13 cellular contexts compared by ENCODE assay signal in the genomic region with DNA sequence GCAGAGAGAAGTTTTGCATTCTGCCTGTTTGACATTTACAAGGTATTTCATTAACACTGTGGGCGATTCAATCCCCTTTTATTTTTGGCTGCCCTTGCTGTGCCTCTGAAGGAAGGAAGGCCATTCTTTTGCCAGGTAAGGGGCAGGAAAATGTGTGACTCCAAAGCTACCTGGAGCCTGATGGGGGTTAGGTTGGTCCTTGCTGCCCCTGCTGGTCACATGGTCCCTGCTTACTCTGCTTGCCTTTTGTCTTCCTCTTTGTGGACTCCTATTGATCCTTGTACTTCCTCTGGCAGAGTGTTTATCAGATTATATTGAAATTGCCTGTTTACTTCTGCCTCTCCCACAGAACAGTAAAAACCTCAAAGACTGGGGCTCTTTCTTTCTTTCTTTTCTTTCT.
DNase-seq lines count a peak whose midpoint lies in the region; ATAC-seq and TF ChIP-seq lines count a peak whose summit lies in the region.
"Had no signal": no experiment of that assay in that cellular context is flagged by ENCODE, and none has a peak within 500 bp of the region (broad histone marks: within the 10 kb centered on the region; RNA-seq: fewer than 3 reads in every experiment).

No MANE protein-coding gene starts in this region.

- H3K27me3 ChIP-seq in GM23338 (ENCODE audit: insufficient read depth) (no peaks in the 10 kb centered on the region), Loucy (ENCODE audit: insufficient read depth, low read length, poor library complexity, severe bottlenecking) (no peaks in the 10 kb centered on the region), neural progenitor cell (no peaks in the 10 kb centered on the region), BE2C (no peaks in the 10 kb centered on the region), tibial artery (no peaks in the 10 kb centered on the region)

- H3F3A ChIP-seq in GM23338 (replicated peaks; ENCODE audit: low read depth) (no peaks in the 10 kb centered on the region; the same call in 1 of the 2 replicates), Loucy (ENCODE audit: low read depth) (no peaks in the 10 kb centered on the region), neural progenitor cell (ENCODE audit: low read depth) (peaks cover 12% of the 10 kb centered on the region)

- H3K36me3 ChIP-seq in GM23338 (ENCODE audit: insufficient read depth) (no peaks in the 10 kb centered on the region), Loucy (ENCODE audit: insufficient read depth, low read length) (no peaks in the 10 kb centered on the region), neural progenitor cell (no peaks in the 10 kb centered on the region), BE2C (no peaks in the 10 kb centered on the region), tibial artery (no peaks in the 10 kb centered on the region)
- H3K36me3 ChIP-seq: prostate gland, thoracic aorta had no signal

- DNase-seq in GM23338 (ENCODE audit: low spot score): peak; percentile 53
- DNase-seq in neural progenitor cell (ENCODE audit: low spot score): no peak
- DNase-seq in amygdala (lab: John Stamatoyannopoulos, UW): no peak
- DNase-seq in BE2C: no peak
- no peak for DNase-seq in tibial artery
- DNase-seq: activated CD4-positive, alpha-beta T cell treated with anti-CD3 and anti-CD28 coated beads for 36 hours; activated naive CD8-positive, alpha-beta T cell treated with anti-CD3 and anti-CD28 coated beads, Interleukin-2, amount 10 ng/mL, durations not matched to agents 7 days and 5 days; EL; kidney glomerular epithelial cell had no signal

- H2AFZ ChIP-seq in GM23338 (no peak overlapping the region), Loucy (ENCODE audit: low read length) (no peak overlapping the region), neural progenitor cell (replicated peaks) (no peak overlapping the region)

- TF ChIP-seq CTCF in GM23338 (conservative IDR thresholded peaks at IDR 0.05; ENCODE audit: low read depth in 2 of 2) (peak; percentile 39 to 62; a peak in 3 of 4 replicates), Loucy (conservative IDR thresholded peaks at IDR 0.05; ENCODE audit: low read length) (0 out of 2 replicates have a peak, but pooled peaks have one; percentile 18), neural progenitor cell (IDR thresholded peaks at IDR 0.05) (peak; percentile 23), BE2C (IDR thresholded peaks at IDR 0.05; ENCODE audit: low read depth, low read length) (no peak), tibial artery (IDR thresholded peaks at IDR 0.05) (no peak)

- H3K27ac Mint-ChIP-seq in GM23338: peak overlapping the region; percentile 45
- no peak overlapping the region for H3K27ac Mint-ChIP-seq in neural progenitor cell
- H3K27ac Mint-ChIP-seq: activated CD4-positive, alpha-beta T cell treated with anti-CD3 and anti-CD28 coated beads for 36 hours; activated naive CD8-positive, alpha-beta T cell treated with anti-CD3 and anti-CD28 coated beads, Interleukin-2, amount 10 ng/mL, durations not matched to agents 7 days and 5 days had no signal

- H3K4me1 ChIP-seq in GM23338 (ENCODE audit: insufficient read depth): peaks cover 23% of the 10 kb centered on the region
- H3K4me1 ChIP-seq in Loucy (ENCODE audit: insufficient read depth, low read length, poor library complexity, severe bottlenecking): no peaks in the 10 kb centered on the region
- peaks cover 32% of the 10 kb centered on the region for H3K4me1 ChIP-seq in neural progenitor cell
- no peaks in the 10 kb centered on the region for H3K4me1 ChIP-seq in BE2C
- H3K4me1 ChIP-seq in tibial artery: peaks cover 0 to 10% (median 0%) of the 10 kb centered on the region in 4 donors
- H3K4me1 ChIP-seq: prostate gland had no signal

- H4K20me1 ChIP-seq in GM23338 (replicated peaks; ENCODE audit: insufficient read depth) (no peaks in the 10 kb centered on the region), Loucy (ENCODE audit: insufficient read depth, low read length, poor library complexity, severe bottlenecking) (no peaks in the 10 kb centered on the region), neural progenitor cell (ENCODE audit: low read depth) (no peaks in the 10 kb centered on the region)

- H3K9me2 ChIP-seq in GM23338 (ENCODE audit: insufficient read depth) (no peaks in the 10 kb centered on the region; the same call in 1 of the 2 replicates), Loucy (replicated peaks; ENCODE audit: low read depth, low read length) (no peaks in the 10 kb centered on the region)

- peaks cover 4% of the 10 kb centered on the region for H3K27me3 Mint-ChIP-seq in GM23338 (ENCODE audit: insufficient read depth, low read depth, poor library complexity)
- H3K27me3 Mint-ChIP-seq in neural progenitor cell (ENCODE audit: insufficient read depth, low read depth): no peaks in the 10 kb centered on the region
- H3K27me3 Mint-ChIP-seq: activated CD4-positive, alpha-beta T cell treated with anti-CD3 and anti-CD28 coated beads for 36 hours had no signal

- H3K9me3 ChIP-seq in Loucy (ENCODE audit: insufficient read depth, low read depth, low read length): no peaks in the 10 kb centered on the region
- H3K9me3 ChIP-seq in neural progenitor cell (ENCODE audit: low read depth): no peaks in the 10 kb centered on the region
- H3K9me3 ChIP-seq in BE2C: no peaks in the 10 kb centered on the region
- H3K9me3 ChIP-seq in tibial artery: no peaks in the 10 kb centered on the region
- H3K9me3 ChIP-seq: prostate gland, thoracic aorta had no signal

- intact Hi-C loops in tibial artery (cut with DNase I; ENCODE audit: low total_unique reads): no loop called here

- H3K9ac ChIP-seq in Loucy (ENCODE audit: low read depth, low read length, poor library complexity, severe bottlenecking) (no peak overlapping the region), neural progenitor cell (no peak overlapping the region)

- H3K4me3 Mint-ChIP-seq in GM23338 (no peak overlapping the region), neural progenitor cell (no peak overlapping the region)
- H3K4me3 Mint-ChIP-seq: activated CD4-positive, alpha-beta T cell treated with anti-CD3 and anti-CD28 coated beads for 36 hours; activated naive CD8-positive, alpha-beta T cell treated with anti-CD3 and anti-CD28 coated beads, Interleukin-2, amount 10 ng/mL, durations not matched to agents 7 days and 5 days had no signal

- H3K79me2 ChIP-seq in GM23338 (replicated peaks; ENCODE audit: insufficient read depth) (no peaks in the 10 kb centered on the region), Loucy (ENCODE audit: insufficient read depth, low read length) (no peaks in the 10 kb centered on the region), neural progenitor cell (ENCODE audit: low read depth) (no peaks in the 10 kb centered on the region)

- H3K9me3 Mint-ChIP-seq in GM23338 (no peaks in the 10 kb centered on the region), neural progenitor cell (no peaks in the 10 kb centered on the region)
- H3K9me3 Mint-ChIP-seq: activated naive CD8-positive, alpha-beta T cell treated with anti-CD3 and anti-CD28 coated beads, Interleukin-2, amount 10 ng/mL, durations not matched to agents 7 days and 5 days had no signal

- H3K4me1 Mint-ChIP-seq in GM23338 (peaks cover 29% of the 10 kb centered on the region), neural progenitor cell (peaks cover 34% of the 10 kb centered on the region)
- H3K4me1 Mint-ChIP-seq: activated CD4-positive, alpha-beta T cell treated with anti-CD3 and anti-CD28 coated beads for 36 hours had no signal

- H3K27ac ChIP-seq in GM23338 (ENCODE audit: low read depth) (no peak overlapping the region), cingulate gyrus (ENCODE audit: low read depth, low read length) (peak overlapping the region; percentile 11), neural progenitor cell (peak overlapping the region; percentile 37), tibial artery (no peak overlapping the region)
- H3K27ac ChIP-seq: prostate gland, thoracic aorta had no signal

- H3K4me2 ChIP-seq in GM23338: no peak overlapping the region
- no peak overlapping the region for H3K4me2 ChIP-seq in Loucy (ENCODE audit: low read depth, low read length, poor library complexity, severe bottlenecking)
- H3K4me2 ChIP-seq in neural progenitor cell: peak overlapping the region; percentile 3

- H3K36me3 Mint-ChIP-seq in GM23338 (ENCODE audit: low read depth) (no peaks in the 10 kb centered on the region), neural progenitor cell (no peaks in the 10 kb centered on the region)
- H3K36me3 Mint-ChIP-seq: activated naive CD8-positive, alpha-beta T cell treated with anti-CD3 and anti-CD28 coated beads, Interleukin-2, amount 10 ng/mL, durations not matched to agents 7 days and 5 days had no signal

- ATAC-seq in GM23338: peak; percentile 93
- ATAC-seq: activated CD4-positive, alpha-beta T cell treated with anti-CD3 and anti-CD28 coated beads for 36 hours had no signal

- no peak overlapping the region for H3K4me3 ChIP-seq in GM23338
- no peak overlapping the region for H3K4me3 ChIP-seq in Loucy (ENCODE audit: low read length, poor library complexity, severe bottlenecking)
- no peak overlapping the region for H3K4me3 ChIP-seq in neural progenitor cell
- H3K4me3 ChIP-seq in BE2C (ENCODE audit: low read depth, low read length): no peak overlapping the region
- no peak overlapping the region for H3K4me3 ChIP-seq in tibial artery
- H3K4me3 ChIP-seq: prostate gland, thoracic aorta had no signal

Comparison
In these comparisons a context has a peak if more than half of its experiments do, and no peak if none do; other contexts are left out.
1. H3K27ac ChIP-seq: peak in cingulate gyrus (single experiment) and neural progenitor cell (single experiment); none in GM23338 (single experiment) and tibial artery (0 of 2).
2. CTCF ChIP-seq: peak in GM23338 (2 of 2), Loucy (single experiment) and neural progenitor cell (single experiment); none in BE2C (single experiment) and tibial artery (0 of 2).